ENCODE assay signal across 10 cellular contexts in genomic region chr18:109130-109921, GRCh38. TPM values are rescaled to one million over a fixed set of nuclear protein-coding genes. Genes with fewer than 3 reads are reported as not detected.
DNase-seq lines count a peak whose midpoint lies in the region; ATAC-seq and TF ChIP-seq lines count a peak whose summit lies in the region.
"Not testable (repeated sequence)": the region's sequence is repeated elsewhere in the genome, so short reads cannot be mapped to it uniquely, and the experiment has no call there.
"Had no signal": no experiment of that assay in that cellular context is flagged by ENCODE, and none has a peak within 500 bp of the region (broad histone marks: within the 10 kb centered on the region; RNA-seq: fewer than 3 reads in every experiment).

No MANE protein-coding gene starts in this region.

- peaks cover 33% of the 10 kb centered on the region for H3K9me3 Mint-ChIP-seq in neural crest cell

- POLR2A ChIA-PET in HEK293 (lab: Yijun Ruan, JAX) = not testable (repeated sequence)

- intact Hi-C loops in upper lobe of right lung (cut with DNase I) = not testable (repeated sequence)

- CTCF ChIA-PET in HEK293 (lab: Yijun Ruan, JAX) = interaction anchor here (0.7 kb wide), 1 partner anchor 153 kb away, joined by 3 read pairs; no protein-coding TSS in a partner anchor

- H3K9me3 ChIP-seq in HEK293 (ENCODE audit: control insufficient read depth, insufficient read depth, low read depth, low read length); upper lobe of right lung: not testable (repeated sequence)

- not testable (repeated sequence) for H3K4me3 ChIP-seq in HEK293 (ENCODE audit: low read depth, low read length); brain microvascular endothelial cell (ENCODE audit: low read depth, low read length); upper lobe of right lung

- H3K4me1 ChIP-seq in HEK293 (ENCODE audit: control insufficient read depth, insufficient read depth, low read length); upper lobe of right lung: not testable (repeated sequence)

- peaks cover 30% of the 10 kb centered on the region for H3K36me3 Mint-ChIP-seq in neural crest cell (ENCODE audit: low read depth)

- not testable (repeated sequence) for H3K27ac ChIP-seq in HEK293 (ENCODE audit: extremely low read depth, low read depth, low read length); brain microvascular endothelial cell; upper lobe of right lung

- H3K27ac Mint-ChIP-seq in neural crest cell (ENCODE audit: unreplicated experiment) = not testable (repeated sequence)

- not testable (repeated sequence) for H3K36me3 ChIP-seq in HEK293 (ENCODE audit: control insufficient read depth in 2 of 2, insufficient read depth in 1 of 2, low read length in 2 of 2); brain microvascular endothelial cell (replicated peaks); upper lobe of right lung

- in situ Hi-C loops in brain microvascular endothelial cell (cut with HindIII; ENCODE audit: low pct_ligation_motif_present, low sequenced_read_pairs) = not testable (repeated sequence)

- not testable (repeated sequence) for H3K4me3 Mint-ChIP-seq in neural crest cell

- not testable (repeated sequence) for DNase-seq in GM10266 (ENCODE audit: extremely low spot score); neural crest cell (ENCODE audit: low read depth, low spot score)
- DNase-seq in NAMALWA (ENCODE audit: low spot score) (peak; percentile 87), brain microvascular endothelial cell (peak; percentile 24), glomerular visceral epithelial cell (ENCODE audit: extremely low spot score) (peak; percentile 59), upper lobe of right lung (peak; percentile 71)
- DNase-seq in activated CD4-positive, alpha-beta T cell treated with anti-CD3 and anti-CD28 coated beads for 4 hours = peak; percentile 32 to 33

- ATAC-seq in upper lobe of right lung = peak; percentile 44

- H3K27me3 ChIP-seq in brain microvascular endothelial cell (replicated peaks); upper lobe of right lung: not testable (repeated sequence)

- TF ChIP-seq CTCF in GM10266 (IDR thresholded peaks at IDR 0.05; ENCODE audit: control insufficient read depth, insufficient read depth, low read depth, missing control alignments) = peak; percentile 40
- not testable (repeated sequence) for TF ChIP-seq CTCF in HEK293 (tag by site-specific recombination; IDR thresholded peaks at IDR 0.05); brain microvascular endothelial cell (IDR thresholded peaks at IDR 0.05; ENCODE audit: low read depth, low read length, missing control alignments); upper lobe of right lung (IDR thresholded peaks at IDR 0.05)
- TF ChIP-seq CTCF in neural crest cell (conservative IDR thresholded peaks at IDR 0.05) = peak; percentile 28

- not testable (repeated sequence) for H3K4me1 Mint-ChIP-seq in neural crest cell

- H3K27me3 Mint-ChIP-seq in neural crest cell (ENCODE audit: low read depth) = peaks cover 15% of the 10 kb centered on the region

TF ChIP-seq in HEK293, 187 proteins besides CTCF, POLR2A, EP300 and RAD21 (continues in another document):
- TF ChIP-seq KLF10 (tag by site-specific recombination; IDR thresholded peaks at IDR 0.05) (0 out of 2 replicates have a peak, but pooled peaks have one; percentile 50), ZSCAN4 (tag by site-specific recombination; IDR thresholded peaks at IDR 0.05) (0 out of 2 replicates have a peak, but pooled peaks have one; percentile 8), ZNF24 (tag by site-specific recombination; IDR thresholded peaks at IDR 0.05) (peak; percentile 80), SP3 (tag by site-specific recombination; IDR thresholded peaks at IDR 0.05) (peak; percentile 60; the same call in 1 of the 2 replicates), ZNF558 (tag by site-specific recombination; IDR thresholded peaks at IDR 0.05) (peak; percentile 87), ZXDB (tag by site-specific recombination; IDR thresholded peaks at IDR 0.05) (peak; percentile 47; the same call in 1 of the 2 replicates), ZNF398 (tag by site-specific recombination; IDR thresholded peaks at IDR 0.05) (0 out of 2 replicates have a peak, but pooled peaks have one; percentile 3), EGR2 (tag by site-specific recombination; IDR thresholded peaks at IDR 0.05; ENCODE audit: low read depth) (peak; percentile 31; the same call in 1 of the 2 replicates), ZNF324 (tag by site-specific recombination; IDR thresholded peaks at IDR 0.05) (peak; percentile 71), ZNF654 (tag by site-specific recombination; IDR thresholded peaks at IDR 0.05; ENCODE audit: low read depth) (peak; percentile 54), SP7 (tag by site-specific recombination; IDR thresholded peaks at IDR 0.05) (peak; percentile 62; the same call in 1 of the 2 replicates), KLF16 (tag by site-specific recombination; IDR thresholded peaks at IDR 0.05) (0 out of 2 replicates have a peak, but pooled peaks have one; percentile 39), ZFP69B (tag by site-specific recombination; IDR thresholded peaks at IDR 0.05) (0 out of 2 replicates have a peak, but pooled peaks have one; percentile 55), ZBTB17 (tag by site-specific recombination; IDR thresholded peaks at IDR 0.05) (peak; percentile 77), ZEB2 (tag by site-specific recombination; IDR thresholded peaks at IDR 0.05) (peak; percentile 97)
- TF ChIP-seq, protein P1, sequence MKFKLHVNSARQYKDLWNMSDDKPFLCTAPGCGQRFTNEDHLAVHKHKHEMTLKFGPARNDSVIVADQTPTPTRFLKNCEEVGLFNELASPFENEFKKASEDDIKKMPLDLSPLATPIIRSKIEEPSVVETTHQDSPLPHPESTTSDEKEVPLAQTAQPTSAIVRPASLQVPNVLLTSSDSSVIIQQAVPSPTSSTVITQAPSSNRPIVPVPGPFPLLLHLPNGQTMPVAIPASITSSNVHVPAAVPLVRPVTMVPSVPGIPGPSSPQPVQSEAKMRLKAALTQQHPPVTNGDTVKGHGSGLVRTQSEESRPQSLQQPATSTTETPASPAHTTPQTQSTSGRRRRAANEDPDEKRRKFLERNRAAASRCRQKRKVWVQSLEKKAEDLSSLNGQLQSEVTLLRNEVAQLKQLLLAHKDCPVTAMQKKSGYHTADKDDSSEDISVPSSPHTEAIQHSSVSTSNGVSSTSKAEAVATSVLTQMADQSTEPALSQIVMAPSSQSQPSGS (tag by site-specific recombination; IDR thresholded peaks at IDR 0.05; ENCODE audit: low read depth) = peak; percentile 98
- TF ChIP-seq, protein P2, sequence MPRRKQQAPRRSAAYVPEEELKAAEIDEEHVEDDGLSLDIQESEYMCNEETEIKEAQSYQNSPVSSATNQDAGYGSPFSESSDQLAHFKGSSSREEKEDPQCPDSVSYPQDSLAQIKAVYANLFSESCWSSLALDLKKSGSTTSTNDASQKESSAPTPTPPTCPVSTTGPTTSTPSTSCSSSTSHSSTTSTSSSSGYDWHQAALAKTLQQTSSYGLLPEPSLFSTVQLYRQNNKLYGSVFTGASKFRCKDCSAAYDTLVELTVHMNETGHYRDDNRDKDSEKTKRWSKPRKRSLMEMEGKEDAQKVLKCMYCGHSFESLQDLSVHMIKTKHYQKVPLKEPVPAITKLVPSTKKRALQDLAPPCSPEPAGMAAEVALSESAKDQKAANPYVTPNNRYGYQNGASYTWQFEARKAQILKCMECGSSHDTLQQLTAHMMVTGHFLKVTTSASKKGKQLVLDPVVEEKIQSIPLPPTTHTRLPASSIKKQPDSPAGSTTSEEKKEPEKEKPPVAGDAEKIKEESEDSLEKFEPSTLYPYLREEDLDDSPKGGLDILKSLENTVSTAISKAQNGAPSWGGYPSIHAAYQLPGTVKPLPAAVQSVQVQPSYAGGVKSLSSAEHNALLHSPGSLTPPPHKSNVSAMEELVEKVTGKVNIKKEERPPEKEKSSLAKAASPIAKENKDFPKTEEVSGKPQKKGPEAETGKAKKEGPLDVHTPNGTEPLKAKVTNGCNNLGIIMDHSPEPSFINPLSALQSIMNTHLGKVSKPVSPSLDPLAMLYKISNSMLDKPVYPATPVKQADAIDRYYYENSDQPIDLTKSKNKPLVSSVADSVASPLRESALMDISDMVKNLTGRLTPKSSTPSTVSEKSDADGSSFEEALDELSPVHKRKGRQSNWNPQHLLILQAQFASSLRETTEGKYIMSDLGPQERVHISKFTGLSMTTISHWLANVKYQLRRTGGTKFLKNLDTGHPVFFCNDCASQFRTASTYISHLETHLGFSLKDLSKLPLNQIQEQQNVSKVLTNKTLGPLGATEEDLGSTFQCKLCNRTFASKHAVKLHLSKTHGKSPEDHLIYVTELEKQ (tag by site-specific recombination; IDR thresholded peaks at IDR 0.05; ENCODE audit: borderline replicate concordance) = peak; percentile 41; the same call in 1 of the 2 replicates

RNA-seq across cellular contexts. Expression of gene USP14, which starts 49.0 kb away (rescaled TPM):
- 74.9 and 75.0 TPM in 2 replicates for total RNA-seq in neural crest cell
- 47.8 TPM for total RNA-seq in upper lobe of right lung

RNA-seq across cellular contexts. Expression of gene TUBB8B, which starts 59.9 kb away (rescaled TPM):
- not detected in 2 replicates for total RNA-seq in neural crest cell
- total RNA-seq in upper lobe of right lung = 0.38 TPM
- total RNA-seq: left ventricle myocardium inferior; T-helper 1 cell treated with Interleukin-12 subunit alpha and Interleukin-12 subunit beta and Interleukin-4 antibody, amounts not matched to agents 30 ng/mL and 1 ng/mL, for 36 hours had no signal
